Comparison of ENCODE assay signal across 23 cellular contexts in the genomic region with DNA sequence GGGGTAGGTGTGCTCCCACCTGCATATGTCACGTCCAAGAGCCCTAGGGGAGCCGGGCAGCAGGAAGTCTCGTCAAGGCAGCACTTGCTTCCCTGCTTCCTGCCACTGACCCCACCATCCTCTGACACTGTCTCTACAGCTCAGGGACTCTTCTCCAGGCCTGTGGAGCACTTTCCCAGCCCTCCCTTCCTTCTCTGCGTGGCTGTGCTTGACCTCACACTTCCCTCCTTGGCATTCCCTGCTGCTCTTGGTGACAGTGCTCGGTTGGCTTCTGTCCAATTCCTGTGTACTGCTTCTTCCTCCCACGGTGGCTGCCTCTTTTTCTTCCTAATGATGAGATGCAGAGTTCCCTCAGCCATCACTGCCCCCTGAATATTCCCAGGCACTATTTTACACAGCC. TPM values are rescaled to one million over a fixed set of nuclear protein-coding genes. Genes with fewer than 3 reads are reported as not detected.
DNase-seq lines count a peak whose midpoint lies in the region; ATAC-seq, FAIRE-seq and TF ChIP-seq lines count a peak whose summit lies in the region.
"Had no signal": no experiment of that assay in that cellular context is flagged by ENCODE, and none has a peak within 500 bp of the region (broad histone marks: within the 10 kb centered on the region; RNA-seq: fewer than 3 reads in every experiment).

No MANE protein-coding gene starts in this region.

- intact Hi-C loops in HepG2 (cut with micrococcal nuclease; ENCODE audit: unreplicated experiment) = no loop called here
- intact Hi-C loops in prostate gland (cut with DNase I) = no loop called here

- H2AFZ ChIP-seq in HepG2 (ENCODE audit: low read length) = no peak overlapping the region

- H3K36me3 ChIP-seq in liver (ENCODE audit: control insufficient read depth in 4 of 4, insufficient read depth in 3 of 4, low read depth in 1 of 4, low read length in 3 of 4) (no peaks in the 10 kb centered on the region), HepG2 (replicated peaks in 1 of 2; ENCODE audit: control insufficient read depth in 1 of 2, insufficient read depth in 2 of 2, low read length in 2 of 2) (no peaks in the 10 kb centered on the region), prostate gland (no peaks in the 10 kb centered on the region)
- H3K36me3 ChIP-seq: gastrocnemius medialis, Peyer's patch, thoracic aorta had no signal

- peaks cover 0 to 6% (median 2%) of the 10 kb centered on the region in 4 donors for H3K27me3 ChIP-seq in liver (ENCODE audit: control insufficient read depth in 4 of 4, insufficient read depth in 4 of 4, low read length in 3 of 4)
- H3K27me3 ChIP-seq in HepG2 (ENCODE audit: control insufficient read depth in 1 of 2, insufficient read depth in 2 of 2, low read length in 2 of 2) = peaks cover 5 to 76% of the 10 kb centered on the region in 2 experiments
- peaks cover 10% of the 10 kb centered on the region for H3K27me3 ChIP-seq in prostate gland (replicated peaks; ENCODE audit: insufficient read depth)
- H3K27me3 ChIP-seq: Peyer's patch had no signal

- 58% methylated on average over 6 of the region's 6 CpGs for WGBS in liver
- 2% methylated on average over 4 of the region's 6 CpGs for WGBS in HepG2 (ENCODE audit: low lambda C conversion rate)
- 56% methylated on average over 6 of the region's 6 CpGs for WGBS in prostate gland

- in situ Hi-C loops in HepG2 (cut with HindIII; ENCODE audit: extremely low pct_ligation_motif_present, low pct_unique_long_range_greater_than_20kb) = no loop called here

- H3K4me2 ChIP-seq in HepG2 (ENCODE audit: low read depth, low read length) = no peak overlapping the region

- no peaks in the 10 kb centered on the region for H3K79me2 ChIP-seq in HepG2 (ENCODE audit: insufficient read depth, low read length)

- CTCF ChIA-PET in HepG2 (lab: Yijun Ruan, JAX; ENCODE audit: low intra/inter-chr PET ratio, low total read pairs) = no interaction called here

- no peak for ATAC-seq in HepG2
- no peak for ATAC-seq in GM21717 (IDR thresholded peaks at IDR 0.05; ENCODE audit: unreplicated experiment)
- no peak for ATAC-seq in HG02885 (IDR thresholded peaks at IDR 0.05; ENCODE audit: poor library complexity, unreplicated experiment)
- ATAC-seq: CD8-positive, alpha-beta T cell; gastrocnemius medialis; left colon had no signal

- no TSS peak for BruUV-seq in HepG2 (replicated peaks; lab: Mats Ljungman, UMichigan)

- H3K9ac ChIP-seq in liver (ENCODE audit: low read depth in 1 of 2, low read length in 2 of 2) = no peak overlapping the region
- no peak overlapping the region for H3K9ac ChIP-seq in HepG2 (ENCODE audit: insufficient read depth, low read depth, low read length)

- H4K20me1 ChIP-seq in HepG2 (ENCODE audit: insufficient read depth, low read length) = no peaks in the 10 kb centered on the region

- no peak for TF ChIP-seq CTCF in liver (IDR thresholded peaks at IDR 0.05; ENCODE audit: low read depth, low read length, missing input control)
- TF ChIP-seq CTCF in HepG2 (CRISPR knock-in tag; IDR thresholded peaks at IDR 0.05) = no peak
- TF ChIP-seq CTCF in foreskin fibroblast (IDR thresholded peaks at IDR 0.05; ENCODE audit: low read depth, low read length) = no peak
- TF ChIP-seq CTCF in prostate gland (IDR thresholded peaks at IDR 0.05) = no peak

- TF ChIP-seq EP300 in HepG2 (IDR thresholded peaks at IDR 0.05; ENCODE audit: low read depth in 2 of 2, low read length in 2 of 2) (no peak), HepG2 (CRISPR knock-in tag; IDR thresholded peaks at IDR 0.05; ENCODE audit: borderline replicate concordance) (no peak)

- H3K4me3 ChIP-seq in liver (ENCODE audit: low read depth in 1 of 3, low read length in 3 of 3) (no peak overlapping the region), HepG2 (replicated peaks in 1 of 3; ENCODE audit: insufficient read depth in 1 of 3, low read depth in 2 of 3, low read length in 3 of 3) (no peak overlapping the region), foreskin fibroblast (ENCODE audit: low read depth in 1 of 2, low read length in 2 of 2) (no peak overlapping the region), prostate gland (no peak overlapping the region)
- H3K4me3 ChIP-seq: gastrocnemius medialis, Peyer's patch, thoracic aorta had no signal

- no peak overlapping the region for H3K27ac ChIP-seq in liver (ENCODE audit: low read depth in 1 of 2, low read length in 2 of 2)
- H3K27ac ChIP-seq in HepG2 (ENCODE audit: extremely low read length, insufficient read depth, low read length) = no peak overlapping the region
- H3K27ac ChIP-seq in prostate gland = no peak overlapping the region
- H3K27ac ChIP-seq: gastrocnemius medialis, Peyer's patch, thoracic aorta had no signal

- TF ChIP-seq RAD21 in liver (IDR thresholded peaks at IDR 0.05) = no peak
- no peak for TF ChIP-seq RAD21 in HepG2 (CRISPR knock-in tag; IDR thresholded peaks at IDR 0.05)

- POLR2A ChIA-PET in HepG2 (lab: Yijun Ruan, JAX) = no interaction called here

- DNase-seq in HepG2 (ENCODE audit: low spot score) (no peak), RCC 7860 (ENCODE audit: low spot score) (peak; percentile 32), foreskin fibroblast (peak; percentile 9 to 42), prostate gland (ENCODE audit: low spot score) (no peak), OCI-M2 (lab: John Stamatoyannopoulos, UW; ENCODE audit: unreplicated experiment) (no peak)
- DNase-seq: activated CD4-positive, alpha-beta T cell treated with anti-CD3 and anti-CD28 coated beads for 1 hour; activated naive CD8-positive, alpha-beta T cell treated with anti-CD3 and anti-CD28 coated beads, Interleukin-2, amount 10 ng/mL, durations not matched to agents 7 days and 5 days; CD8-positive, alpha-beta T cell; cortex of kidney; DMS53; gastrocnemius medialis; HFFc6; left colon; NCI-H1105; NCI-H526; Peyer's patch had no signal

- FAIRE-seq in HepG2 (lab: Jason Lieb, UNC) = no peak
- no peak for FAIRE-seq in RCC 7860 (lab: Jason Lieb, UNC)

- no peak for TF ChIP-seq POLR2A in HepG2 (IDR thresholded peaks at IDR 0.05; ENCODE audit: insufficient read depth in 1 of 2, low read depth in 2 of 2, low read length in 2 of 2)
- no peak for TF ChIP-seq POLR2A in prostate gland (IDR thresholded peaks at IDR 0.05)

- H3K4me1 ChIP-seq in liver (ENCODE audit: control insufficient read depth in 4 of 4, insufficient read depth in 4 of 4, low read length in 3 of 4) = peaks cover 6 to 16% (median 8%) of the 10 kb centered on the region in 4 donors
- H3K4me1 ChIP-seq in HepG2 (ENCODE audit: insufficient read depth, low read length) = no peaks in the 10 kb centered on the region
- H3K4me1 ChIP-seq in prostate gland (replicated peaks) = no peaks in the 10 kb centered on the region

- H3K9me3 ChIP-seq in liver (ENCODE audit: control insufficient read depth in 4 of 4, low read length in 3 of 4) (no peaks in the 10 kb centered on the region), HepG2 (ENCODE audit: low read length) (no peaks in the 10 kb centered on the region), prostate gland (no peaks in the 10 kb centered on the region)
- H3K9me3 ChIP-seq: gastrocnemius medialis, Peyer's patch, thoracic aorta had no signal

RNA-seq across cellular contexts. Expression of a gene that starts 2.8 kb away (rescaled TPM):
- total RNA-seq in liver (not detected), HepG2 (2016; rRNA removed; fragmentation: Illumina TruSeq; extraction: Trizol) (not detected in 2 replicates), prostate gland (not detected)
- polyA plus RNA-seq in liver (not detected), HepG2 (2011; rRNA removed) (not detected in 2 replicates)
- total RNA-seq in HepG2 (2016; cell fraction: cytosol; rRNA removed; fragmentation: Illumina TruSeq; extraction: Trizol; ENCODE audit: low read depth) = not detected in 2 replicates
- not detected in 2 replicates for total RNA-seq in HepG2 (2016; cell fraction: insoluble cytoplasmic fraction; rRNA removed; fragmentation: Illumina TruSeq; extraction: Trizol)
- not detected in 2 replicates for total RNA-seq in HepG2 (2016; cell fraction: membrane; rRNA removed; fragmentation: Illumina TruSeq; extraction: Trizol)
- total RNA-seq in HepG2 (2016; cell fraction: nucleus; rRNA removed; fragmentation: Illumina TruSeq; extraction: Trizol) = not detected in 2 replicates
- 0.04 TPM in 1 of 2 replicates, not detected in the other for polyA plus RNA-seq in HepG2 (2011; cell fraction: cytosol; rRNA removed)
- polyA plus RNA-seq in HepG2 (2011; cell fraction: nucleus; rRNA removed) = not detected in 2 replicates
- polyA plus RNA-seq in HepG2 (2012) = not detected in 2 replicates
- polyA plus RNA-seq in HepG2 (2016; cell fraction: cytosol; fragmentation: Illumina TruSeq; extraction: Trizol; ENCODE audit: low read depth) = not detected in 2 replicates
- not detected in 2 replicates for polyA plus RNA-seq in HepG2 (2016; cell fraction: insoluble cytoplasmic fraction; fragmentation: Illumina TruSeq; extraction: Trizol; ENCODE audit: low read depth)
- polyA plus RNA-seq in HepG2 (2016; cell fraction: membrane; fragmentation: Illumina TruSeq; extraction: Trizol; ENCODE audit: low read depth) = not detected in 2 replicates
- not detected in 2 replicates for polyA plus RNA-seq in HepG2 (2016; cell fraction: nucleus; fragmentation: Illumina TruSeq; extraction: Trizol; ENCODE audit: insufficient read depth, low read depth)
- polyA minus RNA-seq in HepG2 (2011; rRNA and poly(A)+ RNA removed; ENCODE audit: low replicate concordance) = not detected in 2 replicates
- not detected in 2 replicates for polyA minus RNA-seq in HepG2 (2011; cell fraction: cytosol; rRNA and poly(A)+ RNA removed)
- not detected in 2 replicates for polyA minus RNA-seq in HepG2 (2011; cell fraction: nucleus; rRNA and poly(A)+ RNA removed)
- total RNA-seq: activated naive CD8-positive, alpha-beta T cell treated with anti-CD3 and anti-CD28 coated beads, Interleukin-2, amount 10 ng/mL, durations not matched to agents 7 days and 5 days; CD8-positive, alpha-beta T cell; HFFc6; LHCN-M2; mononuclear cell; Peyer's patch; renal cortical epithelial cell; thoracic aorta had no signal

RNA-seq across cellular contexts. Expression of a gene that starts 51.1 kb away (rescaled TPM):
- 100 to 1,000 TPM in 1 of 2 donors, 10 to 100 TPM in 1; 20.7 to 347 TPM for total RNA-seq in liver
- 10 to 100 TPM in 1 of 2 donors, 1 to 10 TPM in 1; 5.5 to 14.2 TPM for polyA plus RNA-seq in liver
- 9.9 and 13.5 TPM in 2 replicates for total RNA-seq in HepG2 (2016; rRNA removed; fragmentation: Illumina TruSeq; extraction: Trizol)
- 2.6 and 3.9 TPM in 2 replicates for total RNA-seq in HepG2 (2016; cell fraction: cytosol; rRNA removed; fragmentation: Illumina TruSeq; extraction: Trizol; ENCODE audit: low read depth)
- 11.1 and 12.0 TPM in 2 replicates for total RNA-seq in HepG2 (2016; cell fraction: insoluble cytoplasmic fraction; rRNA removed; fragmentation: Illumina TruSeq; extraction: Trizol)
- 6.0 and 7.2 TPM in 2 replicates for total RNA-seq in HepG2 (2016; cell fraction: membrane; rRNA removed; fragmentation: Illumina TruSeq; extraction: Trizol)
- 4.2 and 6.5 TPM in 2 replicates for total RNA-seq in HepG2 (2016; cell fraction: nucleus; rRNA removed; fragmentation: Illumina TruSeq; extraction: Trizol)
- 28.6 and 30.8 TPM in 2 replicates for polyA plus RNA-seq in HepG2 (2011; rRNA removed)
- 30.2 and 44.7 TPM in 2 replicates for polyA plus RNA-seq in HepG2 (2011; cell fraction: cytosol; rRNA removed)
- 30.6 and 34.0 TPM in 2 replicates for polyA plus RNA-seq in HepG2 (2011; cell fraction: nucleus; rRNA removed)
- polyA plus RNA-seq in HepG2 (2012) = 5.6 and 18.7 TPM in 2 replicates
- 4.1 and 5.2 TPM in 2 replicates for polyA plus RNA-seq in HepG2 (2016; cell fraction: cytosol; fragmentation: Illumina TruSeq; extraction: Trizol; ENCODE audit: low read depth)
- polyA plus RNA-seq in HepG2 (2016; cell fraction: insoluble cytoplasmic fraction; fragmentation: Illumina TruSeq; extraction: Trizol; ENCODE audit: low read depth) = 13.8 and 14.5 TPM in 2 replicates
- polyA plus RNA-seq in HepG2 (2016; cell fraction: membrane; fragmentation: Illumina TruSeq; extraction: Trizol; ENCODE audit: low read depth) = 4.6 and 4.9 TPM in 2 replicates
- 10.3 and 12.3 TPM in 2 replicates for polyA plus RNA-seq in HepG2 (2016; cell fraction: nucleus; fragmentation: Illumina TruSeq; extraction: Trizol; ENCODE audit: insufficient read depth, low read depth)
- polyA minus RNA-seq in HepG2 (2011; rRNA and poly(A)+ RNA removed; ENCODE audit: low replicate concordance) = 60.5 and 149 TPM in 2 replicates
- polyA minus RNA-seq in HepG2 (2011; cell fraction: cytosol; rRNA and poly(A)+ RNA removed) = 20.5 and 20.8 TPM in 2 replicates
- polyA minus RNA-seq in HepG2 (2011; cell fraction: nucleus; rRNA and poly(A)+ RNA removed) = 8.5 and 14.0 TPM in 2 replicates
- 100 to 1,000 TPM in 1 of 2 donors, 10 to 100 TPM in 1; 51.9 to 133 TPM for total RNA-seq in prostate gland

Comparison
In these comparisons a context has a peak if more than half of its experiments do, and no peak if none do; other contexts are left out.
1. DNase-seq: peak in RCC 7860 (single experiment) and foreskin fibroblast (2 of 2); none in HepG2 (single experiment), prostate gland (single experiment) and OCI-M2 (single experiment).